In genomic region chr16:83095926-83096692, GRCh38 we compare ENCODE assay signal across 17 cellular contexts.
A peak's percentile ranks its signal among the peaks of the same experiment; 100 is the strongest.
DNase-seq lines count a peak whose midpoint lies in the region; ATAC-seq and TF ChIP-seq lines count a peak whose summit lies in the region.
"Had no signal": no experiment of that assay in that cellular context is flagged by ENCODE, and none has a peak within 500 bp of the region (broad histone marks: within the 10 kb centered on the region; RNA-seq: fewer than 3 reads in every experiment).

No MANE protein-coding gene starts in this region.

- H3K27me3 ChIP-seq in brain microvascular endothelial cell (replicated peaks): no peaks in the 10 kb centered on the region
- H3K27me3 ChIP-seq: SJSA1 had no signal

- DNase-seq in AG10803 (ENCODE audit: low read depth): peak; percentile 58
- DNase-seq in HT1080 (ENCODE audit: low read depth): peak; percentile 26
- DNase-seq in brain microvascular endothelial cell: peak; percentile 40
- DNase-seq in kidney tubule cell (ENCODE audit: low spot score): peak; percentile 65
- no peak for DNase-seq in COLO829 (ENCODE audit: low spot score)
- DNase-seq in superior temporal gyrus (ENCODE audit: extremely low spot score): no peak
- no peak for DNase-seq in activated CD4-positive, alpha-beta T cell treated with anti-CD3 and anti-CD28 coated beads for 48 hours
- DNase-seq: activated CD4-positive, alpha-beta T cell treated with anti-CD3 and anti-CD28 coated beads for 36 hours; activated naive CD4-positive, alpha-beta T cell treated with anti-CD3 and anti-CD28 coated beads for 36 hours; COR-L47; effector CD8-positive, alpha-beta T cell; NCI-H1694; NCI-H446 treated with DMSO at 0.1 percent for 48 hours; stimulated activated CD4-positive, alpha-beta T cell treated with anti-CD3 and anti-CD28 coated beads, Interleukin-15, amount 100 ng/mL, for 24 hours; stimulated activated naive CD8-positive, alpha-beta T cell treated with anti-CD3 and anti-CD28 coated beads, Interleukin-15, Interleukin-2, amounts not matched to agents 100 U/mL and 50 U/mL, for 24 hours had no signal

- H3K4me3 ChIP-seq in AG10803 (ENCODE audit: low read length) (no peak overlapping the region), brain microvascular endothelial cell (ENCODE audit: low read depth, low read length) (no peak overlapping the region)
- H3K4me3 ChIP-seq: SJSA1 had no signal

- ATAC-seq in HG02840 (IDR thresholded peaks at IDR 0.05; ENCODE audit: low FRiP score, unreplicated experiment): no peak
- ATAC-seq: activated CD4-positive, alpha-beta T cell treated with anti-CD3 and anti-CD28 coated beads for 36 hours; stimulated activated naive CD8-positive, alpha-beta T cell treated with anti-CD3 and anti-CD28 coated beads, Interleukin-15, Interleukin-2, amounts not matched to agents 100 U/mL and 50 U/mL, for 24 hours had no signal

- H3K27ac ChIP-seq in brain microvascular endothelial cell: no peak overlapping the region
- H3K27ac ChIP-seq: SJSA1 had no signal

- in situ Hi-C loops in brain microvascular endothelial cell (cut with HindIII; ENCODE audit: low pct_ligation_motif_present, low sequenced_read_pairs): no loop called here

- TF ChIP-seq CTCF in AG10803 (conservative IDR thresholded peaks at IDR 0.05; ENCODE audit: low read length) (no peak), brain microvascular endothelial cell (IDR thresholded peaks at IDR 0.05; ENCODE audit: low read depth, low read length, missing control alignments) (no peak)

- no peaks in the 10 kb centered on the region for H3K36me3 ChIP-seq in brain microvascular endothelial cell (replicated peaks)
- H3K36me3 ChIP-seq: SJSA1 had no signal

Comparison
In these comparisons a context has a peak if more than half of its experiments do, and no peak if none do; other contexts are left out.
1. DNase-seq: peak in AG10803 (single experiment), HT1080 (single experiment), brain microvascular endothelial cell (single experiment) and kidney tubule cell (single experiment); none in COLO829 (single experiment), superior temporal gyrus (single experiment) and activated CD4-positive, alpha-beta T cell treated with anti-CD3 and anti-CD28 coated beads for 48 hours (single experiment).